In the genomic region with DNA sequence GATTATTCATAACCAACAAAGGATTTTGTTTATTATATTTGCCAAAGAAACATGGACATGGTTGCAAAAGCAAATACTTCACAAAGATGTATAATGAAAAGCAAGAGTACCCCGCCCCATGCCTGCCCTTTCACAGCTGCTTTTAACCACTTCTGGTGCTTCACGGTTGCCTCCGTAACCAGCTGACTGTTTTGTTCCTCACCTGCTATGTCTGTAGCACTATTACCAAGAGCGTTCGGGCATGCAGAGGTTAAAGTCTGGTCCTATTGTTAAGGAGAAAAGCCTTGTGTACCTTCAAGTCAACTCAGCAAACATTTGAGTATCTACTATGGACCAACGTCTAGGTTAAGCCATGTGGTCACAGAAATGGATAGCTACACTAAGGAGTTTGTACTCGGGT, we compare ENCODE assay signal across 17 cellular contexts.
DNase-seq lines count a peak whose midpoint lies in the region; ATAC-seq and TF ChIP-seq lines count a peak whose summit lies in the region.
"Had no signal": no experiment of that assay in that cellular context is flagged by ENCODE, and none has a peak within 500 bp of the region (broad histone marks: within the 10 kb centered on the region; RNA-seq: fewer than 3 reads in every experiment).

No MANE protein-coding gene starts in this region.

- peak overlapping the region; percentile 93 for H3K27ac Mint-ChIP-seq in Caco-2 (ENCODE audit: unreplicated experiment)
- no peak overlapping the region for H3K27ac Mint-ChIP-seq in WTC11
- H3K27ac Mint-ChIP-seq: activated naive CD8-positive, alpha-beta T cell treated with anti-CD3 and anti-CD28 coated beads, Interleukin-2, amount 10 ng/mL, durations not matched to agents 7 days and 5 days; activated T-helper 17 cell treated with anti-CD3 and anti-CD28 coated beads, Interleukin-2, amount 50 U/mL, for 72 hours; dendritic cell treated with granulocyte-macrophage colony-stimulating factor and Interleukin-4, amounts not matched to agents 40 ng/mL and 50 ng/mL, for 4 days; IgD-negative memory B cell had no signal

- no peaks in the 10 kb centered on the region for H3K36me3 ChIP-seq in Caco-2 (ENCODE audit: control insufficient read depth, insufficient read depth, low read length)
- H3K36me3 ChIP-seq: brain microvascular endothelial cell, gastrocnemius medialis, tibial nerve had no signal

- no peak overlapping the region for H3K4me3 ChIP-seq in Caco-2 (ENCODE audit: low read depth, low read length)
- H3K4me3 ChIP-seq: gastrocnemius medialis, tibial nerve had no signal

- DNase-seq in Caco-2 (peak; percentile 86), NCI-H1092 treated with DMSO at 0.1 percent for 48 hours (lab: John Stamatoyannopoulos, UW) (peak; percentile 54), NCI-H510A (lab: John Stamatoyannopoulos, UW) (peak; percentile 87), epithelial cell of prostate (ENCODE audit: low read depth, low spot score) (no peak), WTC11 (ENCODE audit: low spot score) (no peak), NCI-H82 (lab: John Stamatoyannopoulos, UW) (no peak), cortex of kidney (lab: John Stamatoyannopoulos, UW) (no peak)
- DNase-seq: activated naive CD8-positive, alpha-beta T cell treated with anti-CD3 and anti-CD28 coated beads, Interleukin-2, amount 10 ng/mL, durations not matched to agents 7 days and 5 days; NCI-H524; T1000 had no signal

- intact Hi-C loops in Caco-2 (cut with micrococcal nuclease; ENCODE audit: unreplicated experiment): loop anchor here (1.0 to 2.0 kb wide), 3 partner anchors 8 to 575 kb away; no protein-coding TSS in a partner anchor

- TF ChIP-seq CTCF in Caco-2 (IDR thresholded peaks at IDR 0.05; ENCODE audit: insufficient read depth in 1 of 2, low read depth in 1 of 2, low read length in 1 of 2, severe bottlenecking in 1 of 2, unreplicated experiment in 1 of 2) (no peak), WTC11 (IDR thresholded peaks at IDR 0.05) (no peak)

- no peaks in the 10 kb centered on the region for H3K9me3 ChIP-seq in Caco-2
- H3K9me3 ChIP-seq: gastrocnemius medialis, tibial nerve had no signal

- BruUV-seq in Caco-2 (replicated peaks; lab: Mats Ljungman, UMichigan): no TSS peak

- ATAC-seq in WTC11: no peak
- ATAC-seq in GM19397 (IDR thresholded peaks at IDR 0.05; ENCODE audit: unreplicated experiment): no peak
- ATAC-seq: activated T-helper 17 cell treated with anti-CD3 and anti-CD28 coated beads, Interleukin-2, amount 50 U/mL, for 72 hours had no signal

- no peaks in the 10 kb centered on the region for H3K27me3 ChIP-seq in Caco-2 (replicated peaks; ENCODE audit: control insufficient read depth, insufficient read depth, low read length)
- H3K27me3 ChIP-seq: brain microvascular endothelial cell, gastrocnemius medialis, tibial nerve had no signal

- peak overlapping the region; percentile 56 for H3K4me3 Mint-ChIP-seq in Caco-2 (ENCODE audit: unreplicated experiment)
- no peak overlapping the region for H3K4me3 Mint-ChIP-seq in WTC11
- H3K4me3 Mint-ChIP-seq: activated naive CD8-positive, alpha-beta T cell treated with anti-CD3 and anti-CD28 coated beads, Interleukin-2, amount 10 ng/mL, durations not matched to agents 7 days and 5 days; dendritic cell treated with granulocyte-macrophage colony-stimulating factor and Interleukin-4, amounts not matched to agents 40 ng/mL and 50 ng/mL, for 4 days; IgD-negative memory B cell had no signal

- no peaks in the 10 kb centered on the region for H3K9me3 Mint-ChIP-seq in Caco-2 (ENCODE audit: unreplicated experiment)
- no peaks in the 10 kb centered on the region for H3K9me3 Mint-ChIP-seq in WTC11
- H3K9me3 Mint-ChIP-seq: activated naive CD8-positive, alpha-beta T cell treated with anti-CD3 and anti-CD28 coated beads, Interleukin-2, amount 10 ng/mL, durations not matched to agents 7 days and 5 days; activated T-helper 17 cell treated with anti-CD3 and anti-CD28 coated beads, Interleukin-2, amount 50 U/mL, for 72 hours; dendritic cell treated with granulocyte-macrophage colony-stimulating factor and Interleukin-4, amounts not matched to agents 40 ng/mL and 50 ng/mL, for 4 days had no signal

- peaks cover 21% of the 10 kb centered on the region for H3K36me3 Mint-ChIP-seq in Caco-2 (ENCODE audit: insufficient read depth, unreplicated experiment)
- H3K36me3 Mint-ChIP-seq in WTC11: no peaks in the 10 kb centered on the region

- peaks cover 56% of the 10 kb centered on the region for H3K4me1 ChIP-seq in Caco-2

- H3K27ac ChIP-seq in epithelial cell of prostate: peak overlapping the region; percentile 96
- H3K27ac ChIP-seq: tibial nerve had no signal

- H3K4me1 Mint-ChIP-seq in Caco-2 (ENCODE audit: low read depth, unreplicated experiment): peaks cover 61% of the 10 kb centered on the region
- peaks cover 17% of the 10 kb centered on the region for H3K4me1 Mint-ChIP-seq in WTC11

- CTCF ChIA-PET in Caco-2 (lab: Charles Lee): interaction anchor here (0.5 to 1.6 kb wide), 3 partner anchors 8 to 160 kb away, joined by 3 to 7 read pairs (median 5); no protein-coding TSS in a partner anchor
- CTCF ChIA-PET in WTC11 (lab: Charles Lee): no interaction called here

- POLR2A ChIA-PET in Caco-2 (lab: Charles Lee) (interaction anchor here (1.0 to 1.3 kb wide), 3 partner anchors 8 to 525 kb away, joined by 4 to 17 read pairs (median 5); no protein-coding TSS in a partner anchor), WTC11 (lab: Charles Lee) (no interaction called here)

- H3K27me3 Mint-ChIP-seq in Caco-2 (ENCODE audit: insufficient read depth, unreplicated experiment) (no peaks in the 10 kb centered on the region), WTC11 (ENCODE audit: low read depth) (no peaks in the 10 kb centered on the region)
- H3K27me3 Mint-ChIP-seq: activated naive CD8-positive, alpha-beta T cell treated with anti-CD3 and anti-CD28 coated beads, Interleukin-2, amount 10 ng/mL, durations not matched to agents 7 days and 5 days; activated T-helper 17 cell treated with anti-CD3 and anti-CD28 coated beads, Interleukin-2, amount 50 U/mL, for 72 hours; dendritic cell treated with granulocyte-macrophage colony-stimulating factor and Interleukin-4, amounts not matched to agents 40 ng/mL and 50 ng/mL, for 4 days; IgD-negative memory B cell had no signal

TF ChIP-seq in WTC11, 78 proteins besides CTCF, POLR2A, EP300 and RAD21 (continues in another document):
- TF ChIP-seq ZNF263 (CRISPR knock-in tag; IDR thresholded peaks at IDR 0.05; ENCODE audit: low read depth): no peak
- no peak for TF ChIP-seq FOXJ3 (CRISPR knock-in tag; IDR thresholded peaks at IDR 0.05; ENCODE audit: borderline replicate concordance)
- TF ChIP-seq, protein P1, sequence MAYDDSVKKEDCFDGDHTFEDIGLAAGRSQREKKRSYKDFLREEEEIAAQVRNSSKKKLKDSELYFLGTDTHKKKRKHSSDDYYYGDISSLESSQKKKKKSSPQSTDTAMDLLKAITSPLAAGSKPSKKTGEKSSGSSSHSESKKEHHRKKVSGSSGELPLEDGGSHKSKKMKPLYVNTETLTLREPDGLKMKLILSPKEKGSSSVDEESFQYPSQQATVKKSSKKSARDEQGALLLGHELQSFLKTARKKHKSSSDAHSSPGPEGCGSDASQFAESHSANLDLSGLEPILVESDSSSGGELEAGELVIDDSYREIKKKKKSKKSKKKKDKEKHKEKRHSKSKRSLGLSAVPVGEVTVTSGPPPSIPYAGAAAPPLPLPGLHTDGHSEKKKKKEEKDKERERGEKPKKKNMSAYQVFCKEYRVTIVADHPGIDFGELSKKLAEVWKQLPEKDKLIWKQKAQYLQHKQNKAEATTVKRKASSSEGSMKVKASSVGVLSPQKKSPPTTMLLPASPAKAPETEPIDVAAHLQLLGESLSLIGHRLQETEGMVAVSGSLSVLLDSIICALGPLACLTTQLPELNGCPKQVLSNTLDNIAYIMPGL (CRISPR knock-in tag; IDR thresholded peaks at IDR 0.05): no peak
- TF ChIP-seq CDX4 (CRISPR knock-in tag; IDR thresholded peaks at IDR 0.05; ENCODE audit: borderline replicate concordance): no peak
- TF ChIP-seq FOXP1 (CRISPR knock-in tag; IDR thresholded peaks at IDR 0.05; ENCODE audit: borderline replicate concordance): no peak
- TF ChIP-seq TP53 (CRISPR knock-in tag; IDR thresholded peaks at IDR 0.05): no peak
- TF ChIP-seq ZNF281 (CRISPR knock-in tag; IDR thresholded peaks at IDR 0.05): no peak
- TF ChIP-seq, protein P2, sequence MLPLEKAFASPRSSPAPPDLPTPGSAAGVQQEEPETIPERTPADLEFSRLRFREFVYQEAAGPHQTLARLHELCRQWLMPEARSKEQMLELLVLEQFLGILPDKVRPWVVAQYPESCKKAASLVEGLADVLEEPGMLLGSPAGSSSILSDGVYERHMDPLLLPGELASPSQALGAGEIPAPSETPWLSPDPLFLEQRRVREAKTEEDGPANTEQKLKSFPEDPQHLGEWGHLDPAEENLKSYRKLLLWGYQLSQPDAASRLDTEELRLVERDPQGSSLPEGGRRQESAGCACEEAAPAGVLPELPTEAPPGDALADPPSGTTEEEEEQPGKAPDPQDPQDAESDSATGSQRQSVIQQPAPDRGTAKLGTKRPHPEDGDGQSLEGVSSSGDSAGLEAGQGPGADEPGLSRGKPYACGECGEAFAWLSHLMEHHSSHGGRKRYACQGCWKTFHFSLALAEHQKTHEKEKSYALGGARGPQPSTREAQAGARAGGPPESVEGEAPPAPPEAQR (CRISPR knock-in tag; IDR thresholded peaks at IDR 0.05): no peak

Comparison
In these comparisons a context has a peak if more than half of its experiments do, and no peak if none do; other contexts are left out.
1. DNase-seq: peak in Caco-2 (2 of 2), NCI-H1092 treated with DMSO at 0.1 percent for 48 hours (single experiment) and NCI-H510A (single experiment); none in epithelial cell of prostate (single experiment), WTC11 (single experiment), NCI-H82 (single experiment) and cortex of kidney (single experiment).